ENCODE assay signal across 9 cellular contexts in genomic region chr6:75563032-75563431, GRCh38. TPM values are rescaled to one million over a fixed set of nuclear protein-coding genes. Genes with fewer than 3 reads are reported as not detected.
DNase-seq lines count a peak whose midpoint lies in the region; ATAC-seq and TF ChIP-seq lines count a peak whose summit lies in the region.
"Had no signal": no experiment of that assay in that cellular context is flagged by ENCODE, and none has a peak within 500 bp of the region (broad histone marks: within the 10 kb centered on the region; RNA-seq: fewer than 3 reads in every experiment).

No MANE protein-coding gene starts in this region.

- H3K27me3 ChIP-seq in RWPE2 (ENCODE audit: insufficient read depth, poor library complexity, severe bottlenecking): no peaks in the 10 kb centered on the region

- no peak overlapping the region for H3K4me3 ChIP-seq in RWPE2 (ENCODE audit: severe bottlenecking)
- H3K4me3 ChIP-seq in foreskin fibroblast (ENCODE audit: low read depth in 1 of 2, low read length in 2 of 2): no peak overlapping the region

- H3K4me1 ChIP-seq in RWPE2 (ENCODE audit: insufficient read depth, poor library complexity, severe bottlenecking): no peaks in the 10 kb centered on the region

- DNase-seq in Caki2 (ENCODE audit: low read depth): peak; percentile 32
- no peak for DNase-seq in RWPE2 (ENCODE audit: low spot score)
- DNase-seq in foreskin fibroblast: peak in 1 of 2 donors; percentile 27
- DNase-seq in NCI-H2107 treated with DMSO at 0.1 percent for 48 hours (lab: John Stamatoyannopoulos, UW; ENCODE audit: unreplicated experiment): no peak
- DNase-seq: activated B cell treated with CpG ODN at 0.5 μM for 24 hours had no signal

- ATAC-seq in GM19023 (IDR thresholded peaks at IDR 0.05; ENCODE audit: unreplicated experiment) (peak; percentile 94), HG03135 (IDR thresholded peaks at IDR 0.05; ENCODE audit: unreplicated experiment) (peak; percentile 88), RWPE2 (ENCODE audit: low read depth) (peak; percentile 45; the same call in 1 of the 3 replicates), GM21423 (IDR thresholded peaks at IDR 0.05; ENCODE audit: unreplicated experiment) (no peak), HG03460 (IDR thresholded peaks at IDR 0.05; ENCODE audit: unreplicated experiment) (no peak)

- in situ Hi-C loops in Caki2 (cut with HindIII; ENCODE audit: low pct_unique_long_range_greater_than_20kb, low sequenced_read_pairs): no loop called here

- no peak overlapping the region for H3K27ac ChIP-seq in RWPE2 (ENCODE audit: poor library complexity, severe bottlenecking)

- TF ChIP-seq CTCF in RWPE2 (IDR thresholded peaks at IDR 0.05; ENCODE audit: poor library complexity, severe bottlenecking): peak; percentile 20
- TF ChIP-seq CTCF in foreskin fibroblast (IDR thresholded peaks at IDR 0.05; ENCODE audit: low read depth, low read length): peak; percentile 54

- no peaks in the 10 kb centered on the region for H3K36me3 ChIP-seq in RWPE2 (ENCODE audit: low read depth)

- H3K9me3 ChIP-seq in RWPE2 (ENCODE audit: severe bottlenecking): no peaks in the 10 kb centered on the region

RNA-seq across cellular contexts. Expression of gene SENP6, which starts 38.6 kb away (rescaled TPM):
- total RNA-seq in Caki2 (2014; rRNA removed; shearing (Covaris generic); ENCODE audit: low replicate concordance): 6.6 and 17.8 TPM in 2 replicates

Comparison
In these comparisons a context has a peak if more than half of its experiments do, and no peak if none do; other contexts are left out.
1. ATAC-seq: peak in GM19023 (single experiment), HG03135 (single experiment) and RWPE2 (single experiment); none in GM21423 (single experiment) and HG03460 (single experiment).